22 cellular contexts compared by ENCODE assay signal in genomic region chr2:134397146-134397896, GRCh38.
DNase-seq lines count a peak whose midpoint lies in the region; ATAC-seq and TF ChIP-seq lines count a peak whose summit lies in the region.
"Had no signal": no experiment of that assay in that cellular context is flagged by ENCODE, and none has a peak within 500 bp of the region (broad histone marks: within the 10 kb centered on the region; RNA-seq: fewer than 3 reads in every experiment).

No MANE protein-coding gene starts in this region.

- H2BK15ac ChIP-seq in IMR-90 (ENCODE audit: low read depth, low read length) = peak overlapping the region; percentile 53; the same call in 1 of the 3 replicates
- H2BK15ac ChIP-seq in mesenchymal stem cell (ENCODE audit: low read depth, poor library complexity, severe bottlenecking) = no peak overlapping the region

- POLR2A ChIA-PET in IMR-90 (lab: Charles Lee; ENCODE audit: unreplicated experiment) (no interaction called here), WTC11 (lab: Charles Lee) (no interaction called here)
- POLR2A ChIA-PET in naive thymus-derived CD4-positive, alpha-beta T cell (lab: Charles Lee) = no interaction called here

- no peak for ATAC-seq in CD4-positive, CD25-positive, alpha-beta regulatory T cell (ENCODE audit: low read depth in 2 of 2)
- ATAC-seq in IMR-90 (ENCODE audit: low read depth) = no peak
- peak; percentile 71 for ATAC-seq in WTC11
- no peak for ATAC-seq in naive thymus-derived CD4-positive, alpha-beta T cell
- ATAC-seq: natural killer cell treated with Interleukin-12 subunit alpha and Interleukin-12 subunit beta and Interleukin-15 and Interleukin-18, amount 100 ng/mL, for 72 hours had no signal

- peak overlapping the region in 1 of 2 experiments; percentile 85 for H2BK12ac ChIP-seq in mesenchymal stem cell (ENCODE audit: low read length in 2 of 2)

- H3K4ac ChIP-seq in IMR-90 (ENCODE audit: low read depth, low read length) (peak overlapping the region; percentile 86), mesenchymal stem cell (ENCODE audit: low read depth in 1 of 2, low read length in 2 of 2) (no peak overlapping the region)

- H2BK5ac ChIP-seq in IMR-90 (ENCODE audit: low read depth, low read length, poor library complexity, severe bottlenecking) = peak overlapping the region; percentile 58
- H2BK5ac ChIP-seq in mesenchymal stem cell (ENCODE audit: low read depth, low read length, poor library complexity, severe bottlenecking) = no peak overlapping the region

- H3K18ac ChIP-seq in IMR-90 (ENCODE audit: low read depth, low read length) (peak overlapping the region; percentile 50; the same call in 1 of the 2 replicates), mesenchymal stem cell (ENCODE audit: low read depth in 1 of 2, low read length in 2 of 2) (peak overlapping the region; percentile 54 to 83)

- no peak overlapping the region for H3K4me3 Mint-ChIP-seq in CD4-positive, CD25-positive, alpha-beta regulatory T cell
- no peak overlapping the region for H3K4me3 Mint-ChIP-seq in WTC11
- H3K4me3 Mint-ChIP-seq in naive thymus-derived CD4-positive, alpha-beta T cell = no peak overlapping the region
- H3K4me3 Mint-ChIP-seq: natural killer cell treated with Interleukin-12 subunit alpha and Interleukin-12 subunit beta and Interleukin-15 and Interleukin-18, amount 100 ng/mL, for 72 hours had no signal

- H3K79me1 ChIP-seq in IMR-90 (ENCODE audit: low read depth in 1 of 2, low read length in 2 of 2) (peaks cover 7 to 36% of the 10 kb centered on the region in 2 experiments), mesenchymal stem cell (replicated peaks; ENCODE audit: low read length, poor library complexity, severe bottlenecking) (peaks cover 4% of the 10 kb centered on the region)

- H4K20me1 ChIP-seq in IMR-90 (ENCODE audit: insufficient read depth, low read length) = no peaks in the 10 kb centered on the region

- peaks cover 9% of the 10 kb centered on the region for H3K36me3 ChIP-seq in CD4-positive, CD25-positive, alpha-beta regulatory T cell (ENCODE audit: control insufficient read depth, insufficient read depth, low read length)
- H3K36me3 ChIP-seq in IMR-90 (ENCODE audit: control insufficient read depth, insufficient read depth, low read length) = peaks cover 6% of the 10 kb centered on the region
- peaks cover 0 to 2% of the 10 kb centered on the region in 2 experiments for H3K36me3 ChIP-seq in mesenchymal stem cell (ENCODE audit: control insufficient read depth in 1 of 2, insufficient read depth in 2 of 2, low read depth in 1 of 2, low read length in 2 of 2)
- H3K36me3 ChIP-seq in naive thymus-derived CD4-positive, alpha-beta T cell (ENCODE audit: control insufficient read depth in 2 of 3, insufficient read depth in 3 of 3, low read length in 3 of 3) = peaks cover 0 to 10% (median 0%) of the 10 kb centered on the region in 3 experiments
- H3K36me3 ChIP-seq: pancreas, sigmoid colon, thyroid gland had no signal

- intact Hi-C loops in IMR-90 (cut with micrococcal nuclease) = no loop called here
- intact Hi-C loops in lower leg skin (cut with DNase I; ENCODE audit: low total_unique reads) = no loop called here
- intact Hi-C loops in naive thymus-derived CD4-positive, alpha-beta T cell (cut with micrococcal nuclease) = no loop called here

- H4K8ac ChIP-seq in IMR-90 (ENCODE audit: low read depth in 2 of 2, low read length in 2 of 2) (peak overlapping the region; percentile 20 to 71; a peak in 3 of 4 replicates), mesenchymal stem cell (ENCODE audit: low read length) (peak overlapping the region; percentile 85)

- H2BK20ac ChIP-seq in IMR-90 (ENCODE audit: low read depth, low read length) = peak overlapping the region; percentile 85

- H3K27me3 Mint-ChIP-seq in CD4-positive, CD25-positive, alpha-beta regulatory T cell = no peaks in the 10 kb centered on the region
- no peaks in the 10 kb centered on the region for H3K27me3 Mint-ChIP-seq in WTC11 (ENCODE audit: low read depth)
- no peaks in the 10 kb centered on the region for H3K27me3 Mint-ChIP-seq in naive thymus-derived CD4-positive, alpha-beta T cell
- H3K27me3 Mint-ChIP-seq: natural killer cell treated with Interleukin-12 subunit alpha and Interleukin-12 subunit beta and Interleukin-15 and Interleukin-18, amount 100 ng/mL, for 72 hours had no signal

- 100% methylated on average over 1 of the region's 7 CpGs; no CpG with 5 or more reads in 1 of the 2 experiments for WGBS in IMR-90 (ENCODE audit: extremely low coverage in 2 of 2, insufficient read length in 1 of 2), 2 experiments
- WGBS in mesenchymal stem cell = 90% methylated on average over 6 of the region's 7 CpGs
- WGBS in lower leg skin, 2 donors = 95 to 97% methylated on average over 7 of the region's 7 CpGs

- H3K14ac ChIP-seq in IMR-90 (replicated peaks; ENCODE audit: low read depth, low read length) (peak overlapping the region; percentile 49), mesenchymal stem cell (ENCODE audit: low read length in 2 of 2) (peak overlapping the region in 1 of 2 experiments; percentile 26)

- H3K4me1 Mint-ChIP-seq in CD4-positive, CD25-positive, alpha-beta regulatory T cell = peaks cover 0 to 4% (median 0%) of the 10 kb centered on the region in 4 donors
- H3K4me1 Mint-ChIP-seq in WTC11 = peaks cover 15% of the 10 kb centered on the region
- peaks cover 0 to 4% (median 0%) of the 10 kb centered on the region in 7 donors for H3K4me1 Mint-ChIP-seq in naive thymus-derived CD4-positive, alpha-beta T cell

- H4K91ac ChIP-seq in IMR-90 (ENCODE audit: insufficient read depth, low read depth, low read length) (peak overlapping the region; percentile 81), mesenchymal stem cell (ENCODE audit: low read length) (peak overlapping the region; percentile 71)

- H3K27ac Mint-ChIP-seq in CD4-positive, CD25-positive, alpha-beta regulatory T cell = peak overlapping the region in 2 of 3 donors; percentile 64 to 74
- H3K27ac Mint-ChIP-seq in WTC11 = no peak overlapping the region
- peak overlapping the region in 1 of 9 donors; percentile 13 for H3K27ac Mint-ChIP-seq in naive thymus-derived CD4-positive, alpha-beta T cell

- no peaks in the 10 kb centered on the region for H3K9me3 Mint-ChIP-seq in CD4-positive, CD25-positive, alpha-beta regulatory T cell
- H3K9me3 Mint-ChIP-seq in WTC11 = no peaks in the 10 kb centered on the region
- H3K9me3 Mint-ChIP-seq in naive thymus-derived CD4-positive, alpha-beta T cell = no peaks in the 10 kb centered on the region
- H3K9me3 Mint-ChIP-seq: natural killer cell treated with Interleukin-12 subunit alpha and Interleukin-12 subunit beta and Interleukin-15 and Interleukin-18, amount 100 ng/mL, for 72 hours had no signal

- H3K27me3 ChIP-seq in CD4-positive, CD25-positive, alpha-beta regulatory T cell (ENCODE audit: control insufficient read depth, insufficient read depth, low read length) = no peaks in the 10 kb centered on the region
- no peaks in the 10 kb centered on the region for H3K27me3 ChIP-seq in IMR-90 (ENCODE audit: control insufficient read depth, insufficient read depth, low read length)
- H3K27me3 ChIP-seq in mesenchymal stem cell (ENCODE audit: control insufficient read depth in 1 of 2, insufficient read depth in 1 of 2, low read length in 2 of 2) = no peaks in the 10 kb centered on the region
- no peaks in the 10 kb centered on the region for H3K27me3 ChIP-seq in naive thymus-derived CD4-positive, alpha-beta T cell (ENCODE audit: control insufficient read depth in 2 of 2, insufficient read depth in 2 of 2, low read length in 2 of 2)
- H3K27me3 ChIP-seq: pancreas, sigmoid colon, thyroid gland had no signal

- peaks cover 26% of the 10 kb centered on the region for H3K9me1 ChIP-seq in IMR-90 (ENCODE audit: insufficient read depth, low read length)

- H2AFZ ChIP-seq in IMR-90 (replicated peaks; ENCODE audit: low read length, poor library complexity) (no peak overlapping the region), mesenchymal stem cell (ENCODE audit: low read depth, low read length) (no peak overlapping the region)

- CTCF ChIA-PET in IMR-90 (lab: Yijun Ruan, JAX) = interaction anchor here (1.2 to 1.7 kb wide), 2 partner anchors 8 to 15 kb away, joined by 3 to 7 read pairs; no protein-coding TSS in a partner anchor
- CTCF ChIA-PET in WTC11 (lab: Charles Lee) = interaction anchor here (0.6 to 2.3 kb wide), 6 partner anchors 15 to 151 kb away, joined by 3 to 15 read pairs (median 4); no protein-coding TSS in a partner anchor
- CTCF ChIA-PET in naive thymus-derived CD4-positive, alpha-beta T cell (lab: Charles Lee) = interaction anchor here (0.6 kb wide), 1 partner anchor 492 kb away, joined by 3 read pairs; no protein-coding TSS in a partner anchor

- no peak for TF ChIP-seq CTCF in IMR-90 (conservative IDR thresholded peaks at IDR 0.05; ENCODE audit: low read depth, low read length)
- TF ChIP-seq CTCF in WTC11 (IDR thresholded peaks at IDR 0.05) = no peak
- TF ChIP-seq CTCF in lower leg skin (IDR thresholded peaks at IDR 0.05) = no peak

- DNase-seq in CD4-positive, CD25-positive, alpha-beta regulatory T cell = no peak
- DNase-seq in IMR-90 = no peak
- no peak for DNase-seq in WTC11 (ENCODE audit: low spot score)
- DNase-seq in mesenchymal stem cell = no peak
- no peak for DNase-seq in lower leg skin (ENCODE audit: low spot score in 2 of 2)
- DNase-seq in dedifferentiated amniotic fluid mesenchymal stem cell (ENCODE audit: extremely low spot score) = no peak
- no peak for DNase-seq in activated effector memory CD4-positive, alpha-beta T cell treated with Interleukin-2 at 50 U/mL for 16 hours
- no peak for DNase-seq in naive thymus-derived CD4-positive, alpha-beta T cell
- DNase-seq: activated CD4-positive, alpha-beta T cell treated with anti-CD3 and anti-CD28 coated beads, Interleukin-2, amount 50 U/mL, for 1 hour; activated CD8-positive, alpha-beta memory T cell treated with anti-CD3 and anti-CD28 coated beads, Interleukin-2, amount 50 U/mL, for 48 hours; activated effector memory CD4-positive, alpha-beta T cell treated with anti-CD3 and anti-CD28 coated beads, Interleukin-2, amount 50 U/mL, for 16 hours; dermis blood vessel endothelial cell; DMS79; NCI-H1417; NCI-H2107; NCI-H510A treated with DMSO at 0.1 percent for 48 hours; sigmoid colon; stimulated activated naive CD4-positive, alpha-beta T cell treated with Interleukin-2 at 50 U/mL for 16 hours; T-helper 1 cell; thyroid gland had no signal

- BruUV-seq in IMR-90 (replicated peaks; lab: Mats Ljungman, UMichigan) = no TSS peak

- H3K9me3 ChIP-seq in CD4-positive, CD25-positive, alpha-beta regulatory T cell (ENCODE audit: control insufficient read depth in 2 of 2, low read length in 2 of 2) = no peaks in the 10 kb centered on the region
- H3K9me3 ChIP-seq in IMR-90 (ENCODE audit: control insufficient read depth, insufficient read depth, low read length) = no peaks in the 10 kb centered on the region
- no peaks in the 10 kb centered on the region for H3K9me3 ChIP-seq in mesenchymal stem cell (ENCODE audit: control insufficient read depth, low read length)
- H3K9me3 ChIP-seq in naive thymus-derived CD4-positive, alpha-beta T cell (ENCODE audit: control insufficient read depth in 2 of 3, low read length in 3 of 3) = no peaks in the 10 kb centered on the region
- H3K9me3 ChIP-seq: pancreas, sigmoid colon, thyroid gland had no signal

- H3K56ac ChIP-seq in IMR-90 (ENCODE audit: extremely low read depth, insufficient read depth, low read length) = no peak overlapping the region

- H3K36me3 Mint-ChIP-seq in CD4-positive, CD25-positive, alpha-beta regulatory T cell = peaks cover 27% of the 10 kb centered on the region
- H3K36me3 Mint-ChIP-seq in WTC11 = no peaks in the 10 kb centered on the region
- H3K36me3 Mint-ChIP-seq in naive thymus-derived CD4-positive, alpha-beta T cell = peaks cover 0 to 6% (median 2%) of the 10 kb centered on the region in 5 donors
- H3K36me3 Mint-ChIP-seq: natural killer cell treated with Interleukin-12 subunit alpha and Interleukin-12 subunit beta and Interleukin-15 and Interleukin-18, amount 100 ng/mL, for 72 hours had no signal

- H4K5ac ChIP-seq in IMR-90 (ENCODE audit: low read depth, low read length) = peak overlapping the region; percentile 21; the same call in 1 of the 2 replicates

- H2AK5ac ChIP-seq in IMR-90 (ENCODE audit: low read depth, low read length) (peak overlapping the region; percentile 91), mesenchymal stem cell (ENCODE audit: low read length, severe bottlenecking) (no peak overlapping the region)

- H3K9ac ChIP-seq in IMR-90 (ENCODE audit: low read depth, low read length) (no peak overlapping the region), mesenchymal stem cell (ENCODE audit: low read length) (no peak overlapping the region)

- no peak overlapping the region for H3K27ac ChIP-seq in CD4-positive, CD25-positive, alpha-beta regulatory T cell (ENCODE audit: insufficient read depth, low read length, poor library complexity, severe bottlenecking)
- H3K27ac ChIP-seq in IMR-90 (ENCODE audit: insufficient read depth, low read length) (peak overlapping the region; percentile 52), mesenchymal stem cell (ENCODE audit: low read length, poor library complexity, severe bottlenecking) (no peak overlapping the region)
- H3K27ac ChIP-seq in naive thymus-derived CD4-positive, alpha-beta T cell (ENCODE audit: low read depth, low read length) = no peak overlapping the region
- H3K27ac ChIP-seq: pancreas, sigmoid colon, thyroid gland had no signal

- dilution Hi-C loops in IMR-90 (cut with HindIII; ENCODE audit: low sequenced_read_pairs, unreplicated experiment) = no loop called here

- TF ChIP-seq POLR2A in IMR-90 (IDR thresholded peaks at IDR 0.05; ENCODE audit: low read depth, low read length) (no peak), lower leg skin (IDR thresholded peaks at IDR 0.05) (no peak)

- H2BK120ac ChIP-seq in IMR-90 (ENCODE audit: low read depth, low read length) = peak overlapping the region; percentile 83
- peak overlapping the region; percentile 8 for H2BK120ac ChIP-seq in mesenchymal stem cell (ENCODE audit: low read depth, low read length)

- H3K23ac ChIP-seq in IMR-90 (ENCODE audit: low read depth, low read length) = peak overlapping the region; percentile 85; the same call in 1 of the 2 replicates
- no peak overlapping the region for H3K23ac ChIP-seq in mesenchymal stem cell (ENCODE audit: low read length in 2 of 2)

- H3K4me1 ChIP-seq in CD4-positive, CD25-positive, alpha-beta regulatory T cell (ENCODE audit: control insufficient read depth, insufficient read depth, low read length, poor library complexity, severe bottlenecking) = no peaks in the 10 kb centered on the region
- H3K4me1 ChIP-seq in IMR-90 (ENCODE audit: control insufficient read depth, insufficient read depth, low read length) = peaks cover 15% of the 10 kb centered on the region
- H3K4me1 ChIP-seq in mesenchymal stem cell (ENCODE audit: control insufficient read depth, insufficient read depth, low read depth, low read length) = peaks cover 5% of the 10 kb centered on the region
- no peaks in the 10 kb centered on the region for H3K4me1 ChIP-seq in naive thymus-derived CD4-positive, alpha-beta T cell (ENCODE audit: control insufficient read depth in 2 of 2, insufficient read depth in 2 of 2, low read length in 2 of 2)
- H3K4me1 ChIP-seq: pancreas had no signal

- H2AK9ac ChIP-seq in IMR-90 (replicated peaks; ENCODE audit: low read depth, low read length, poor library complexity) = peak overlapping the region; percentile 4

- in situ Hi-C loops in IMR-90 (cut with MboI; ENCODE audit: low sequenced_read_pairs) = no loop called here

- TF ChIP-seq RAD21 in IMR-90 (IDR thresholded peaks at IDR 0.05; ENCODE audit: low read length) = no peak

- H3K4me2 ChIP-seq in IMR-90 (ENCODE audit: low read depth, low read length) (no peak overlapping the region), mesenchymal stem cell (ENCODE audit: low read length, poor library complexity, severe bottlenecking) (no peak overlapping the region)

- no peak overlapping the region for H3K4me3 ChIP-seq in CD4-positive, CD25-positive, alpha-beta regulatory T cell (ENCODE audit: low read depth, low read length)
- H3K4me3 ChIP-seq in IMR-90 (ENCODE audit: insufficient read depth, low read depth, low read length) (no peak overlapping the region), mesenchymal stem cell (ENCODE audit: insufficient read depth in 1 of 2, low read depth in 1 of 2, low read length in 2 of 2) (no peak overlapping the region), lower leg skin (ENCODE audit: low read depth, poor library complexity, severe bottlenecking) (no peak overlapping the region)
- H3K4me3 ChIP-seq in naive thymus-derived CD4-positive, alpha-beta T cell (ENCODE audit: low read length) = no peak overlapping the region
- H3K4me3 ChIP-seq: pancreas, sigmoid colon, thyroid gland had no signal
